In the genomic region with DNA sequence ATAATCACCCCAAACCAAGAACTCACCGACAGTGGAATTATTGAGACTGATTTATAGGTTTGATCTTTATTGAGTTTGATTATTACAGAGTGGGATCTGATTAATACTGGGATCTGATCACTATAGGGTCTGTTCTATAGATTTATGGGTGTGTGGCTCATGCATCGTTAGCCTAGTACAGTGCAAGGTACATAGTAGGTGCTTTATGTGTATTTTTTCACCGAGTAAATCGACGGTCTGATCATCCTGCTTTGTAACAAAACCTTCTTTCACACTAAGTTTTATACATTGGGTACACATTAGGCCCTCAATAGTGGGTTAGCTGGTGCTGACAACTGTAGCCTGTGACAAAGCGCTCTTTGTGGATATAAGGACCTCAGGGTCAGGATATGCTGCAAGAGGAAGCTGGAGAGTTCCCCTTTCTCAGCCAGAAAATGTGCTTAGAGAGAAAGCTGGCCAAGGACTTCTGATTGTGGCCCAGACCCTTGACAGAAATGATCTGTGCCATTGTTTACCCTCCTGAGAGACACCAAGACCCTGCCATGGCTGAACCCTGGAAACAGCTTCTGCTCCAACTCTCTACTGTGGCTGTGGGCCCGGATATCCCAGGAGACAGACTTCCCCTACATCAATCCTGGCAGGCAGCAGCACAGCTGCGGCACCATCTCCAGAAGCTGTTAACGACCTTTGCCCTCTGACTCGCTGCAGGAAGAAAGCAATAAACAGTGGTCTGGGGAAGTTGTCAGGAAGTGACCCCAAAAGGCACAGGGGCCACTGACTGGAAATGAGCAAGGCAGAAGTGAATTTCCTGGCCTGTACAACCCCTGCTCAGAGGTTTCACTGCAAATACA, we compare ENCODE assay signal across 8 cellular contexts. TPM values are rescaled to one million over a fixed set of nuclear protein-coding genes. Genes with fewer than 3 reads are reported as not detected.
DNase-seq lines count a peak whose midpoint lies in the region; ATAC-seq, FAIRE-seq and TF ChIP-seq lines count a peak whose summit lies in the region.

No MANE protein-coding gene starts in this region.

- no peak for ATAC-seq in HG03432 (IDR thresholded peaks at IDR 0.05; ENCODE audit: unreplicated experiment)
- no peak for ATAC-seq in stimulated activated memory B cell treated with anti-CD40 and anti-IgM and Interleukin-4, amounts not matched to agents 10 μg/mL and 1 μg/mL and 100 μg/mL, for 72 hours
- no peak for ATAC-seq in GM19035 (IDR thresholded peaks at IDR 0.05; ENCODE audit: unreplicated experiment)

- TF ChIP-seq CTCF in Peyer's patch (IDR thresholded peaks at IDR 0.05) (no peak), foreskin fibroblast (IDR thresholded peaks at IDR 0.05; ENCODE audit: low read depth, low read length) (no peak)

- H3K27me3 Mint-ChIP-seq in stimulated activated memory B cell treated with anti-CD40 and anti-IgM and Interleukin-4, amounts not matched to agents 10 μg/mL and 1 μg/mL and 100 μg/mL, for 72 hours = no peaks in the 10 kb centered on the region

- no peak overlapping the region for H3K4me3 ChIP-seq in Peyer's patch
- H3K4me3 ChIP-seq in foreskin fibroblast (ENCODE audit: low read depth in 1 of 2, low read length in 2 of 2) = no peak overlapping the region
- no peak overlapping the region for H3K4me3 ChIP-seq in neuronal stem cell (ENCODE audit: low read length in 2 of 2)

- H3K4me1 ChIP-seq in Peyer's patch = peaks cover 0 to 28% (median 0%) of the 10 kb centered on the region in 4 donors
- H3K4me1 ChIP-seq in neuronal stem cell (ENCODE audit: control insufficient read depth in 2 of 2, insufficient read depth in 1 of 2, low read depth in 1 of 2, low read length in 2 of 2) = peaks cover 5 to 10% of the 10 kb centered on the region in 2 donors

- H3K4me2 ChIP-seq in neuronal stem cell (ENCODE audit: insufficient read depth, low read length, poor library complexity, severe bottlenecking) = no peak overlapping the region

- no peaks in the 10 kb centered on the region for H3K79me1 ChIP-seq in neuronal stem cell (ENCODE audit: low read depth, low read length)

- no peak overlapping the region for H3K27ac Mint-ChIP-seq in stimulated activated memory B cell treated with anti-CD40 and anti-IgM and Interleukin-4, amounts not matched to agents 10 μg/mL and 1 μg/mL and 100 μg/mL, for 72 hours

- no peaks in the 10 kb centered on the region for H3K36me3 Mint-ChIP-seq in stimulated activated memory B cell treated with anti-CD40 and anti-IgM and Interleukin-4, amounts not matched to agents 10 μg/mL and 1 μg/mL and 100 μg/mL, for 72 hours

- H3K14ac ChIP-seq in neuronal stem cell (ENCODE audit: low read length) = no peak overlapping the region

- no CpG with 5 or more reads among the region's 10 CpGs for WGBS in neuronal stem cell (ENCODE audit: extremely low coverage in 2 of 2, insufficient read length in 2 of 2, insufficient replicate concordance in 1 of 2), 2 donors

- H3K4ac ChIP-seq in neuronal stem cell (ENCODE audit: low read length) = no peak overlapping the region

- H4K91ac ChIP-seq in neuronal stem cell (ENCODE audit: low read depth, low read length, poor library complexity) = no peak overlapping the region

- no peak overlapping the region for H3K23ac ChIP-seq in neuronal stem cell (ENCODE audit: low read depth, low read length, poor library complexity)

- no peak overlapping the region for H2BK15ac ChIP-seq in neuronal stem cell (ENCODE audit: low read length)

- no peak overlapping the region for H3K18ac ChIP-seq in neuronal stem cell (ENCODE audit: low read length)

- no peak for TF ChIP-seq POLR2A in Peyer's patch (IDR thresholded peaks at IDR 0.05)

- H2BK5ac ChIP-seq in neuronal stem cell (ENCODE audit: low read length) = no peak overlapping the region

- H4K8ac ChIP-seq in neuronal stem cell (ENCODE audit: low read depth, low read length) = no peak overlapping the region

- H3K27me3 ChIP-seq in Peyer's patch = no peaks in the 10 kb centered on the region
- peaks cover 0 to 13% (median 0%) of the 10 kb centered on the region in 3 experiments for H3K27me3 ChIP-seq in neuronal stem cell (ENCODE audit: control insufficient read depth in 3 of 3, insufficient read depth in 3 of 3, low read depth in 1 of 3, low read length in 3 of 3)

- peak overlapping the region; percentile 13 for H2AFZ ChIP-seq in neuronal stem cell (ENCODE audit: low read length)

- no peak for FAIRE-seq in GM19239 (lab: Jason Lieb, UNC)

- H3K9me3 ChIP-seq in Peyer's patch = no peaks in the 10 kb centered on the region
- H3K9me3 ChIP-seq in neuronal stem cell (replicated peaks in 1 of 2; ENCODE audit: control insufficient read depth in 2 of 2, insufficient read depth in 1 of 2, low read depth in 1 of 2, low read length in 2 of 2) = no peaks in the 10 kb centered on the region

- H3K4me1 Mint-ChIP-seq in stimulated activated memory B cell treated with anti-CD40 and anti-IgM and Interleukin-4, amounts not matched to agents 10 μg/mL and 1 μg/mL and 100 μg/mL, for 72 hours = peaks cover 6% of the 10 kb centered on the region

- H3K4me3 Mint-ChIP-seq in stimulated activated memory B cell treated with anti-CD40 and anti-IgM and Interleukin-4, amounts not matched to agents 10 μg/mL and 1 μg/mL and 100 μg/mL, for 72 hours = no peak overlapping the region

- H2BK120ac ChIP-seq in neuronal stem cell (ENCODE audit: low read depth, low read length) = no peak overlapping the region

- H2AK5ac ChIP-seq in neuronal stem cell (ENCODE audit: low read depth, low read length) = no peak overlapping the region

- H3K36me3 ChIP-seq in Peyer's patch = peaks cover 0 to 16% (median 0%) of the 10 kb centered on the region in 3 donors
- peaks cover 8 to 84% of the 10 kb centered on the region in 2 donors for H3K36me3 ChIP-seq in neuronal stem cell (replicated peaks in 1 of 2; ENCODE audit: control insufficient read depth in 2 of 2, insufficient read depth in 2 of 2, low read length in 2 of 2)

- no peaks in the 10 kb centered on the region for H3K9me3 Mint-ChIP-seq in stimulated activated memory B cell treated with anti-CD40 and anti-IgM and Interleukin-4, amounts not matched to agents 10 μg/mL and 1 μg/mL and 100 μg/mL, for 72 hours

- H3K9ac ChIP-seq in neuronal stem cell (ENCODE audit: low read depth, low read length, poor library complexity) = no peak overlapping the region

- H2BK12ac ChIP-seq in neuronal stem cell (ENCODE audit: low read length) = no peak overlapping the region

- DNase-seq in COLO668 (lab: John Stamatoyannopoulos, UW; ENCODE audit: unreplicated experiment) = peak; percentile 4
- peak in 1 of 3 donors; percentile 81 for DNase-seq in Peyer's patch
- peak; percentile 87 to 92 for DNase-seq in foreskin fibroblast
- no peak for DNase-seq in neuronal stem cell (ENCODE audit: low spot score)
- DNase-seq in GM19239 (ENCODE audit: insufficient read length, low spot score) = no peak

- H3K27ac ChIP-seq in Peyer's patch = peak overlapping the region; percentile 42 to 68 (median 56)
- H3K27ac ChIP-seq in neuronal stem cell (replicated peaks; ENCODE audit: low read length) = no peak overlapping the region

RNA-seq across cellular contexts. Expression of a gene that starts 16.1 kb away (rescaled TPM):
- 100 to 1,000 TPM in 3 of 4 donors, 10 to 100 TPM in 1; 79.2 to 232 (median 134) TPM for total RNA-seq in Peyer's patch
- polyA plus RNA-seq in neuronal stem cell (2013, experiment 1 of 2) = 47.2 TPM
- polyA plus RNA-seq in neuronal stem cell (2013, experiment 2 of 2) = 47.6 TPM

RNA-seq across cellular contexts. Expression of a gene that starts 20.3 kb away (rescaled TPM):
- total RNA-seq in Peyer's patch = 10 to 100 TPM in 2 of 4 donors, 1 to 10 TPM in 2; 2.8 to 12.4 (median 9.7) TPM
- 4.5 TPM for polyA plus RNA-seq in neuronal stem cell (2013, experiment 1 of 2)
- 4.4 TPM for polyA plus RNA-seq in neuronal stem cell (2013, experiment 2 of 2)

RNA-seq across cellular contexts. Expression of a gene that starts 23.3 kb away (rescaled TPM):
- total RNA-seq in Peyer's patch = 10 to 100 TPM; 55.9 to 90.8 (median 74.5) TPM
- 283 TPM for polyA plus RNA-seq in neuronal stem cell (2013, experiment 1 of 2)
- polyA plus RNA-seq in neuronal stem cell (2013, experiment 2 of 2) = 282 TPM

RNA-seq across cellular contexts. Expression of a gene that starts 31.7 kb away (rescaled TPM):
- total RNA-seq in Peyer's patch = 100 to 1,000 TPM in 2 of 4 donors, 10 to 100 TPM in 2; 81.1 to 121 (median 97.3) TPM
- polyA plus RNA-seq in neuronal stem cell (2013, experiment 1 of 2) = 96.9 TPM
- polyA plus RNA-seq in neuronal stem cell (2013, experiment 2 of 2) = 95.8 TPM

RNA-seq across cellular contexts. Expression of a gene that starts 31.9 kb away (rescaled TPM):
- 10 to 100 TPM; 11.4 to 28.9 (median 17.5) TPM for total RNA-seq in Peyer's patch
- 19.8 TPM for polyA plus RNA-seq in neuronal stem cell (2013, experiment 1 of 2)
- 18.9 TPM for polyA plus RNA-seq in neuronal stem cell (2013, experiment 2 of 2)

Comparison
In these comparisons a context has a peak if more than half of its experiments do, and no peak if none do; other contexts are left out.
1. DNase-seq: peak in COLO668 (single experiment) and foreskin fibroblast (2 of 2); none in neuronal stem cell (single experiment) and GM19239 (single experiment).